1 cellular context compared by ENCODE assay signal in the genomic region with DNA sequence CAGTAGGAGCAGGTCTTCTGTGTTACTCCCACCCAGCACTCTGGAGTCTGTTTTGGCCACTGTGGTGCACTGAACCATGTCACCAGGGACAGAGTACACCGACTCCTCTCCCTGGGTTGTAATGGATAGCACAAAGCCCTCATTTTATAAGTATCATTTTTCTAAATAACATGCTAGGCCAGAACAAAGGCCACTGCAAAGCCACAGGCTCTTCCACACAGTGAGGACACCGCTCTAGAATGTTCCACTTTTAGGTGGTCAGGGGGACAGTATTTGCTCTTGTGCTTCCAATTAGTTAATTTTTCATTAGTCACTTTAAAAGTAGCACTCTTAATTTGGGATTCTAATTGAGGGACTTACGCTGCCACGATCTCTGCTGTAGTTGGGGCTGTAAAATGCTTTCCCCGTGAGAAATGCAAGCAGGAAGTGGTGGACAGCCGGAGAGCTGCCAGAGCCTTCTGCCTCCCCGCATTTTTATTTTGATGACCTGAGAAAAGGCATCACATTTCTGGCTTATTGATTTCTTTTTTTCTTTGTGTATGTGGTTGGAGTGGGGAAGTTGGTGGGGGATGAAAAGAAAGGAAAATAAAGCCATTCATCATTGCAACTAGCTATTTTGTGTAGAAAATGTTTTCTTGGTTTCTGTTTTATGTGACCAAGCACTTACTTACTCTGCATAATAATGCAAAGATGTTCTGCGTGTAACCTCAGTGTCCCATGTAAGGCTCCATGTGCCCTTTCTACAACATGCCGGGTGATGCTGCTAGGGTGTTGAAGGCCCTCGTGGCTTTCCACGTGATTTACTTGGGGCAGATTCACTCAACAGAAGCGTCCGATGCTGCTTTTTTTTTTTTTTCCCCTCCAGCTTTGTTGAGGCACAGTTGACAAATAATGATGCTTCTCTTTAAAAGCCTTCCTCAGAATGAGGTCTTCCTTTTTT.
TF ChIP-seq lines count a peak whose summit lies in the region.

No MANE protein-coding gene starts in this region.

TF ChIP-seq in IMR-90, 13 proteins besides CTCF, POLR2A, EP300 and RAD21:
- no peak for TF ChIP-seq NFE2L2 (IDR thresholded peaks at IDR 0.05; ENCODE audit: low read depth, low read length)
- no peak for TF ChIP-seq RFX5 (IDR thresholded peaks at IDR 0.05; ENCODE audit: low read depth, low read length)
TF ChIP-seq in IMR-90: peak in this region for 0.
